Comparison of ENCODE assay signal across 1 cellular context in the genomic region with DNA sequence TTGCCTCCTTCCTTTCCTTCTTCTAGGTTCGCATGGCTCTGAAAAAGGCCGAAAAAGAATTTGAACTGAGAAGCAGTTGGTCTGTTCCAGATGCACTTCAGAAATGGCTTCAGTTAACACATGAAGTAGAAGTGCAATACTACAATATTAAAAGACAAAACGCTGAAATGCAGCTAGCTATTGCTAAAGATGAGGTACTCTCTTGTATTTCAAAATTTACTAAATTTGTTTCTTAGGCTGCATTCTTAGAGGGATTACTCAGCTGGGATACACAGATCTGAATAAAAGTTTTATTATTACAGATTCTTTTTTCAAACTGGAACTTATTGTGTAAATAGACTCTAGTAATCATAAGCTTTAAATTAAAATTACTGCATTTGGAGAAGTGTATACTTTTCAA.
TF ChIP-seq lines count a peak whose summit lies in the region.

No MANE protein-coding gene starts in this region.

TF ChIP-seq in GM23338, 12 proteins besides CTCF, POLR2A, EP300 and RAD21 (continued from another document):
- TF ChIP-seq, protein P1, sequence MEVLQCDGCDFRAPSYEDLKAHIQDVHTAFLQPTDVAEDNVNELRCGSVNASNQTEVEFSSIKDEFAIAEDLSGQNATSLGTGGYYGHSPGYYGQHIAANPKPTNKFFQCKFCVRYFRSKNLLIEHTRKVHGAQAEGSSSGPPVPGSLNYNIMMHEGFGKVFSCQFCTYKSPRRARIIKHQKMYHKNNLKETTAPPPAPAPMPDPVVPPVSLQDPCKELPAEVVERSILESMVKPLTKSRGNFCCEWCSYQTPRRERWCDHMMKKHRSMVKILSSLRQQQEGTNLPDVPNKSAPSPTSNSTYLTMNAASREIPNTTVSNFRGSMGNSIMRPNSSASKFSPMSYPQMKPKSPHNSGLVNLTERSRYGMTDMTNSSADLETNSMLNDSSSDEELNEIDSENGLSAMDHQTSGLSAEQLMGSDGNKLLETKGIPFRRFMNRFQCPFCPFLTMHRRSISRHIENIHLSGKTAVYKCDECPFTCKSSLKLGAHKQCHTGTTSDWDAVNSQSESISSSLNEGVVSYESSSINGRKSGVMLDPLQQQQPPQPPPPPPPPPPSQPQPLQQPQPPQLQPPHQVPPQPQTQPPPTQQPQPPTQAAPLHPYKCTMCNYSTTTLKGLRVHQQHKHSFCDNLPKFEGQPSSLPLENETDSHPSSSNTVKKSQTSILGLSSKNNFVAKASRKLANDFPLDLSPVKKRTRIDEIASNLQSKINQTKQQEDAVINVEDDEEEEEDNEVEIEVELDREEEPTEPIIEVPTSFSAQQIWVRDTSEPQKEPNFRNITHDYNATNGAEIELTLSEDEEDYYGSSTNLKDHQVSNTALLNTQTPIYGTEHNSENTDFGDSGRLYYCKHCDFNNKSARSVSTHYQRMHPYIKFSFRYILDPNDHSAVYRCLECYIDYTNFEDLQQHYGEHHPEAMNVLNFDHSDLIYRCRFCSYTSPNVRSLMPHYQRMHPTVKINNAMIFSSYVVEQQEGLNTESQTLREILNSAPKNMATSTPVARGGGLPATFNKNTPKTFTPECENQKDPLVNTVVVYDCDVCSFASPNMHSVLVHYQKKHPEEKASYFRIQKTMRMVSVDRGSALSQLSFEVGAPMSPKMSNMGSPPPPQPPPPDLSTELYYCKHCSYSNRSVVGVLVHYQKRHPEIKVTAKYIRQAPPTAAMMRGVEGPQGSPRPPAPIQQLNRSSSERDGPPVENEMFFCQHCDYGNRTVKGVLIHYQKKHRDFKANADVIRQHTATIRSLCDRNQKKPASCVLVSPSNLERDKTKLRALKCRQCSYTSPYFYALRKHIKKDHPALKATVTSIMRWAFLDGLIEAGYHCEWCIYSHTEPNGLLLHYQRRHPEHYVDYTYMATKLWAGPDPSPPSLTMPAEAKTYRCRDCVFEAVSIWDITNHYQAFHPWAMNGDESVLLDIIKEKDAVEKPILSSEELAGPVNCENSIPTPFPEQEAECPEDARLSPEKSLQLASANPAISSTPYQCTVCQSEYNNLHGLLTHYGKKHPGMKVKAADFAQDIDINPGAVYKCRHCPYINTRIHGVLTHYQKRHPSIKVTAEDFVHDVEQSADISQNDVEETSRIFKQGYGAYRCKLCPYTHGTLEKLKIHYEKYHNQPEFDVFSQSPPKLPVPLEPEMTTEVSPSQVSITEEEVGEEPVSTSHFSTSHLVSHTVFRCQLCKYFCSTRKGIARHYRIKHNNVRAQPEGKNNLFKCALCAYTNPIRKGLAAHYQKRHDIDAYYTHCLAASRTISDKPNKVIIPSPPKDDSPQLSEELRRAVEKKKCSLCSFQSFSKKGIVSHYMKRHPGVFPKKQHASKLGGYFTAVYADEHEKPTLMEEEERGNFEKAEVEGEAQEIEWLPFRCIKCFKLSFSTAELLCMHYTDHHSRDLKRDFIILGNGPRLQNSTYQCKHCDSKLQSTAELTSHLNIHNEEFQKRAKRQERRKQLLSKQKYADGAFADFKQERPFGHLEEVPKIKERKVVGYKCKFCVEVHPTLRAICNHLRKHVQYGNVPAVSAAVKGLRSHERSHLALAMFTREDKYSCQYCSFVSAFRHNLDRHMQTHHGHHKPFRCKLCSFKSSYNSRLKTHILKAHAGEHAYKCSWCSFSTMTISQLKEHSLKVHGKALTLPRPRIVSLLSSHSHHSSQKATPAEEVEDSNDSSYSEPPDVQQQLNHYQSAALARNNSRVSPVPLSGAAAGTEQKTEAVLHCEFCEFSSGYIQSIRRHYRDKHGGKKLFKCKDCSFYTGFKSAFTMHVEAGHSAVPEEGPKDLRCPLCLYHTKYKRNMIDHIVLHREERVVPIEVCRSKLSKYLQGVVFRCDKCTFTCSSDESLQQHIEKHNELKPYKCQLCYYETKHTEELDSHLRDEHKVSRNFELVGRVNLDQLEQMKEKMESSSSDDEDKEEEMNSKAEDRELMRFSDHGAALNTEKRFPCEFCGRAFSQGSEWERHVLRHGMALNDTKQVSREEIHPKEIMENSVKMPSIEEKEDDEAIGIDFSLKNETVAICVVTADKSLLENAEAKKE (CRISPR knock-in tag; IDR thresholded peaks at IDR 0.05) = no peak
- TF ChIP-seq NANOG (IDR thresholded peaks at IDR 0.05; ENCODE audit: borderline replicate concordance) = no peak
- no peak for TF ChIP-seq ZNF331 (CRISPR knock-in tag; IDR thresholded peaks at IDR 0.05; ENCODE audit: low read depth)
- TF ChIP-seq, protein P2, sequence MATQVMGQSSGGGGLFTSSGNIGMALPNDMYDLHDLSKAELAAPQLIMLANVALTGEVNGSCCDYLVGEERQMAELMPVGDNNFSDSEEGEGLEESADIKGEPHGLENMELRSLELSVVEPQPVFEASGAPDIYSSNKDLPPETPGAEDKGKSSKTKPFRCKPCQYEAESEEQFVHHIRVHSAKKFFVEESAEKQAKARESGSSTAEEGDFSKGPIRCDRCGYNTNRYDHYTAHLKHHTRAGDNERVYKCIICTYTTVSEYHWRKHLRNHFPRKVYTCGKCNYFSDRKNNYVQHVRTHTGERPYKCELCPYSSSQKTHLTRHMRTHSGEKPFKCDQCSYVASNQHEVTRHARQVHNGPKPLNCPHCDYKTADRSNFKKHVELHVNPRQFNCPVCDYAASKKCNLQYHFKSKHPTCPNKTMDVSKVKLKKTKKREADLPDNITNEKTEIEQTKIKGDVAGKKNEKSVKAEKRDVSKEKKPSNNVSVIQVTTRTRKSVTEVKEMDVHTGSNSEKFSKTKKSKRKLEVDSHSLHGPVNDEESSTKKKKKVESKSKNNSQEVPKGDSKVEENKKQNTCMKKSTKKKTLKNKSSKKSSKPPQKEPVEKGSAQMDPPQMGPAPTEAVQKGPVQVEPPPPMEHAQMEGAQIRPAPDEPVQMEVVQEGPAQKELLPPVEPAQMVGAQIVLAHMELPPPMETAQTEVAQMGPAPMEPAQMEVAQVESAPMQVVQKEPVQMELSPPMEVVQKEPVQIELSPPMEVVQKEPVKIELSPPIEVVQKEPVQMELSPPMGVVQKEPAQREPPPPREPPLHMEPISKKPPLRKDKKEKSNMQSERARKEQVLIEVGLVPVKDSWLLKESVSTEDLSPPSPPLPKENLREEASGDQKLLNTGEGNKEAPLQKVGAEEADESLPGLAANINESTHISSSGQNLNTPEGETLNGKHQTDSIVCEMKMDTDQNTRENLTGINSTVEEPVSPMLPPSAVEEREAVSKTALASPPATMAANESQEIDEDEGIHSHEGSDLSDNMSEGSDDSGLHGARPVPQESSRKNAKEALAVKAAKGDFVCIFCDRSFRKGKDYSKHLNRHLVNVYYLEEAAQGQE (IDR thresholded peaks at IDR 0.05; ENCODE audit: unreplicated experiment) = no peak
